In the genomic region with DNA sequence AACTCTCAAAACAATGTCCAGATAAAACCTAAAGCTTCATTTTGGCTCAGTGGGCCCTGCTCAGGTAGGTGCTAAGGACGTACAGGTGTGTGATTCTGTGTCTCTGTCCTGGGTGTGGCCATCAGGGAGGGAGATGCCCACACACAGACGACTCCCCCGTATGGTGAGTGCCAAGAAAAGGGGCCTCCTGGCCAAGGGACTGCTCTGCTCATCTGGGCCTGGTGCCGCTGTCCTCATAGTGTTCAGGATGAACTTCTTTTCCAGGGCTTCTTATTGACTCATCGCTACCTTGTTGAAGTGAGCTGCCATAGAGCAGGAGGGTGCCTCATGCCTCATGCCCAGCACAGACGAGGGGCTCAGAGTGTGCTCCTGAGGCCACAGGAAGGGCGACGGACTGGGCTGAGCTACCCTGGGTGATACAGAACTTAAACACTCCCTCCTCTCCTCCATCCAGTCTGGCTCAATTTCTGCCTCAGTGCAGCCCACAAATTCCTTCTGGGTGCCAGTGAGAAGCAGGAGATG, we compare ENCODE assay signal across 13 cellular contexts. TPM values are rescaled to one million over a fixed set of nuclear protein-coding genes. Genes with fewer than 3 reads are reported as not detected.
A peak's percentile ranks its signal among the peaks of the same experiment; 100 is the strongest.
DNase-seq lines count a peak whose midpoint lies in the region; ATAC-seq and TF ChIP-seq lines count a peak whose summit lies in the region.
"Had no signal": no experiment of that assay in that cellular context is flagged by ENCODE, and none has a peak within 500 bp of the region (broad histone marks: within the 10 kb centered on the region; RNA-seq: fewer than 3 reads in every experiment).

No MANE protein-coding gene starts in this region.

- TF ChIP-seq CTCF in RWPE1 (conservative IDR thresholded peaks at IDR 0.05; ENCODE audit: low read depth) (no peak), hepatocyte (IDR thresholded peaks at IDR 0.05; ENCODE audit: poor library complexity) (no peak)

- ATAC-seq in HG03432 (IDR thresholded peaks at IDR 0.05; ENCODE audit: unreplicated experiment) = no peak
- ATAC-seq: Panc1 had no signal

- DNase-seq in GM23248 (no peak), RWPE1 (ENCODE audit: low spot score) (no peak), hepatocyte (ENCODE audit: low spot score) (no peak), trophoblast cell (no peak), NCI-H1417 treated with DMSO at 0.1 percent for 48 hours (lab: John Stamatoyannopoulos, UW) (no peak), iPS-NIHi11 (ENCODE audit: low spot score) (no peak)
- DNase-seq: MM.1S, NCI-H2029, NCI-H510A treated with DMSO at 0.1 percent for 48 hours, SHP77 treated with DMSO at 0.1 percent for 48 hours had no signal

- peaks cover 20% of the 10 kb centered on the region; the same call in 1 of the 2 replicates for H3K79me2 ChIP-seq in GM23248 (ENCODE audit: insufficient read depth)
- no peaks in the 10 kb centered on the region for H3K79me2 ChIP-seq in hepatocyte
- H3K79me2 ChIP-seq in trophoblast cell (ENCODE audit: control insufficient read depth, insufficient read depth, low read length, poor library complexity) = no peaks in the 10 kb centered on the region

- no peak overlapping the region for H3K4me2 ChIP-seq in GM23248 (ENCODE audit: unreplicated experiment)
- H3K4me2 ChIP-seq in hepatocyte = no peak overlapping the region
- H3K4me2 ChIP-seq in trophoblast cell (ENCODE audit: low read length) = no peak overlapping the region
- H3K4me2 ChIP-seq: BLaER1 had no signal

- in situ Hi-C loops in GM23248 (cut with MboI) = no loop called here

- H3K4me3 ChIP-seq in GM23248 = no peak overlapping the region
- H3K4me3 ChIP-seq in hepatocyte = no peak overlapping the region
- no peak overlapping the region for H3K4me3 ChIP-seq in trophoblast cell (ENCODE audit: low read depth, low read length)
- H3K4me3 ChIP-seq: BLaER1 had no signal

- H4K20me1 ChIP-seq in GM23248 (ENCODE audit: insufficient read depth) (no peaks in the 10 kb centered on the region), hepatocyte (ENCODE audit: insufficient read depth, poor library complexity, severe bottlenecking) (no peaks in the 10 kb centered on the region)
- H4K20me1 ChIP-seq: BLaER1 had no signal

- H3F3A ChIP-seq in GM23248 (ENCODE audit: insufficient read depth) = peaks cover 24% of the 10 kb centered on the region

- peaks cover 4% of the 10 kb centered on the region for H3K79me1 ChIP-seq in trophoblast cell (ENCODE audit: low read length)

- H3K9me2 ChIP-seq in GM23248 (ENCODE audit: insufficient read depth) (no peaks in the 10 kb centered on the region), hepatocyte (replicated peaks; ENCODE audit: insufficient read depth) (no peaks in the 10 kb centered on the region)

- no peak overlapping the region for H2AK5ac ChIP-seq in trophoblast cell (ENCODE audit: low read length)

- 97 to 99% methylated on average over 8 of the region's 8 CpGs for WGBS in GM23248 (ENCODE audit: low coverage in 1 of 2, low lambda C conversion rate in 2 of 2, missing lambda C conversion rate in 2 of 2), 2 experiments
- 87% methylated on average over 8 of the region's 8 CpGs for WGBS in hepatocyte (ENCODE audit: low lambda C conversion rate, missing lambda C conversion rate)
- WGBS in trophoblast cell (ENCODE audit: extremely low coverage, insufficient coverage, insufficient read length) = no CpG with 5 or more reads among the region's 8 CpGs

- H3K27me3 ChIP-seq in GM23248 (replicated peaks; ENCODE audit: insufficient read depth) = no peaks in the 10 kb centered on the region
- H3K27me3 ChIP-seq in hepatocyte = no peaks in the 10 kb centered on the region
- H3K27me3 ChIP-seq in trophoblast cell (ENCODE audit: insufficient read depth, low read length) = no peaks in the 10 kb centered on the region
- H3K27me3 ChIP-seq: BLaER1 had no signal

- H3K18ac ChIP-seq in trophoblast cell (ENCODE audit: low read length) = peak overlapping the region; percentile 4

- H4K12ac ChIP-seq in trophoblast cell (ENCODE audit: low read depth, low read length) = no peak overlapping the region

- peak overlapping the region; percentile 5 for H4K8ac ChIP-seq in trophoblast cell (ENCODE audit: low read depth, low read length)

- H3K9ac ChIP-seq in GM23248 (peak overlapping the region; percentile 12; the same call in 1 of the 2 replicates), trophoblast cell (ENCODE audit: low read length) (no peak overlapping the region)
- H3K9ac ChIP-seq: BLaER1 had no signal

- H3K27ac ChIP-seq in GM23248 (no peak overlapping the region), RWPE1 (peak overlapping the region; percentile 18; the same call in 1 of the 2 replicates), hepatocyte (peak overlapping the region; percentile 61), trophoblast cell (ENCODE audit: low read depth, low read length) (peak overlapping the region; percentile 30)
- H3K27ac ChIP-seq: BLaER1 had no signal

- peak overlapping the region; percentile 33 for H2BK12ac ChIP-seq in trophoblast cell (ENCODE audit: low read length)

- POLR2A ChIA-PET in RWPE1 (lab: Yijun Ruan, JAX; ENCODE audit: low non-redundant PET) = no interaction called here

- H3K14ac ChIP-seq in trophoblast cell (ENCODE audit: low read length) = peak overlapping the region; percentile 16

- no peak overlapping the region for H3K4ac ChIP-seq in trophoblast cell (ENCODE audit: low read depth, low read length)

- peaks cover 47% of the 10 kb centered on the region for H3K36me3 ChIP-seq in GM23248 (ENCODE audit: low read depth)
- H3K36me3 ChIP-seq in hepatocyte (replicated peaks; ENCODE audit: insufficient read depth, low read depth) = no peaks in the 10 kb centered on the region
- peaks cover 31 to 42% of the 10 kb centered on the region in 2 experiments for H3K36me3 ChIP-seq in trophoblast cell (ENCODE audit: control insufficient read depth in 1 of 2, insufficient read depth in 2 of 2, low read length in 2 of 2)

- no peak overlapping the region for H2AFZ ChIP-seq in GM23248
- no peak overlapping the region for H2AFZ ChIP-seq in hepatocyte
- H2AFZ ChIP-seq in trophoblast cell (ENCODE audit: insufficient read depth, low read length, poor library complexity) = no peak overlapping the region

- peaks cover 15% of the 10 kb centered on the region for H3K4me1 ChIP-seq in GM23248 (ENCODE audit: insufficient read depth)
- H3K4me1 ChIP-seq in hepatocyte (ENCODE audit: insufficient read depth) = peaks cover 8% of the 10 kb centered on the region
- peaks cover 8 to 11% of the 10 kb centered on the region in 2 experiments for H3K4me1 ChIP-seq in trophoblast cell (ENCODE audit: control insufficient read depth in 1 of 2, insufficient read depth in 2 of 2, low read length in 2 of 2)

- H3K9me3 ChIP-seq in GM23248 (ENCODE audit: low read depth) (no peaks in the 10 kb centered on the region), hepatocyte (ENCODE audit: low read depth) (no peaks in the 10 kb centered on the region), trophoblast cell (ENCODE audit: insufficient read depth, low read depth, low read length) (no peaks in the 10 kb centered on the region)
- H3K9me3 ChIP-seq: BLaER1 had no signal

- CTCF ChIA-PET in RWPE1 (lab: Yijun Ruan, JAX) = interaction anchor here (0.9 to 1.0 kb wide), 2 partner anchors 223 to 226 kb away, joined by 3 read pairs; no protein-coding TSS in a partner anchor

- H2BK120ac ChIP-seq in trophoblast cell (ENCODE audit: insufficient read depth, low read length, poor library complexity) = peak overlapping the region; percentile 7

- H3K23ac ChIP-seq in trophoblast cell (ENCODE audit: low read length) = no peak overlapping the region

- peak overlapping the region; percentile 59 for H4K91ac ChIP-seq in trophoblast cell (ENCODE audit: low read depth, low read length)

- H2BK5ac ChIP-seq in trophoblast cell (ENCODE audit: low read depth, low read length, poor library complexity) = peak overlapping the region; percentile 1

RNA-seq across cellular contexts. Expression of a gene that starts 57.8 kb away (rescaled TPM):
- 39.0 and 52.2 TPM in 2 replicates for total RNA-seq in GM23248 (2014; rRNA removed; shearing (Covaris generic))
- 280 and 289 TPM in 2 replicates for polyA plus RNA-seq in GM23248 (2016; fragmentation: Nextera tagmentation; extraction: Ambion mirVana)
- total RNA-seq in hepatocyte = 17.4 and 22.7 TPM in 2 replicates
- polyA plus RNA-seq in hepatocyte = 51.8 and 65.2 TPM in 2 replicates
- 114 and 121 TPM in 2 replicates for polyA plus RNA-seq in trophoblast cell (2013)

RNA-seq across cellular contexts. Expression of a gene that starts 57.9 kb away (rescaled TPM):
- 34.0 and 39.6 TPM in 2 replicates for total RNA-seq in GM23248 (2014; rRNA removed; shearing (Covaris generic))
- polyA plus RNA-seq in GM23248 (2016; fragmentation: Nextera tagmentation; extraction: Ambion mirVana) (37.7 and 40.3 TPM in 2 replicates), hepatocyte (21.5 and 23.9 TPM in 2 replicates)
- 38.7 and 39.1 TPM in 2 replicates for total RNA-seq in hepatocyte
- polyA plus RNA-seq in trophoblast cell (2013) = 39.8 and 40.8 TPM in 2 replicates
